In the genomic region with DNA sequence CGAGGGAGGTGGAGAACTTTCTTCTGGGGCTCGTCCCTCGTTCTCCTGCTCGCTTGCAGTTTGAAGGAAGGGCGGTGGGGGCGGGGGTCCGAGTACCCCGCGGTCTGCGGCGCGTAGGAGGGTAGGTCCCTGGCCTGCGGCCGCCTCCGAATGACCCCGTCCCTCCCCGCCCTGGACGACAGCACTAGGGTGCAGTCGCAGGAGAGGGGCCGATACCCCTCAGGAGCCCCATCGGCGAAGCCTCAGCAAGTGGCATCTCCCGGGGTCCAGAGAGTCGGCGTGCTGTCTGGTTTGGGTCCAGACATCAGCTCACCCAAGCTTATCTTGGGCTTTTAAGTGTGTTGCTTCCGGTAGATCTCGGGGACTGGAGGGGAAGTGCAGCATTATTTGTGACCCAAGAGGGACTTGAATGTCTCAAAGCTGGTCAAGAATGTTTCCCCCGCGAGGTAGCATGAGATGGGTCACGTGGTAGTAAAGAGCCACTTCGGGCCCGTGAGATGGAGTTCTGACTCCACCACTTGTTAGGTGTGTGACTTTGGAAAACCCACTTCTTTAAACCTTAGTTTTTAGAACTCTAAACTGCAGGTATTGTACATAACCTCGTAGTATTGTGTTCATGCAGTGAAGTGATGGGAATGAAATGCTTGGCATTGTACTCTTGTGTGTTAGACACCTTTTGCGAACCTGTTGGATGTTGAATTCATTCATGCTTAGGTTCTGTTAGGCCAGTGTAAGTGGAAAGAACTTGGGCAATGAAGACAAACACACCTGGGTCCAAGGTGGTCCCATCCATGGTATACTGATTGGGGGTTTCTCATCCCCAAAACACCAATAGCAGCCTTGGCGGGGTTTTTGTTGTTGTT, we compare ENCODE assay signal across 9 cellular contexts. TPM values are rescaled to one million over a fixed set of nuclear protein-coding genes. Genes with fewer than 3 reads are reported as not detected.
DNase-seq lines count a peak whose midpoint lies in the region; ATAC-seq, FAIRE-seq and TF ChIP-seq lines count a peak whose summit lies in the region.
"Had no signal": no experiment of that assay in that cellular context is flagged by ENCODE, and none has a peak within 500 bp of the region (broad histone marks: within the 10 kb centered on the region; RNA-seq: fewer than 3 reads in every experiment).

No MANE protein-coding gene starts in this region.

- TF ChIP-seq POLR2A in HepG2 (IDR thresholded peaks at IDR 0.05; ENCODE audit: insufficient read depth in 1 of 2, low read depth in 2 of 2, low read length in 2 of 2) = no peak

- H3K36me3 ChIP-seq in HepG2 (replicated peaks in 1 of 2; ENCODE audit: control insufficient read depth in 1 of 2, insufficient read depth in 2 of 2, low read length in 2 of 2) = no peaks in the 10 kb centered on the region

- no peak overlapping the region for H3K27ac ChIP-seq in HepG2 (ENCODE audit: extremely low read length, insufficient read depth, low read length)

- H4K20me1 ChIP-seq in HepG2 (ENCODE audit: insufficient read depth, low read length) = no peaks in the 10 kb centered on the region

- H3K27me3 ChIP-seq in HepG2 (ENCODE audit: control insufficient read depth in 1 of 2, insufficient read depth in 2 of 2, low read length in 2 of 2) = peaks cover 4 to 12% of the 10 kb centered on the region in 2 experiments; a peak in 3 of 5 replicates

- no TSS peak for BruUV-seq in HepG2 (replicated peaks; lab: Mats Ljungman, UMichigan)

- POLR2A ChIA-PET in HepG2 (lab: Yijun Ruan, JAX) = no interaction called here

- H3K4me1 Mint-ChIP-seq in T-helper 1 cell treated with Interleukin-12 subunit alpha and Interleukin-12 subunit beta and Interleukin-4 antibody, amounts not matched to agents 30 μg/mL and 1 μg/mL, for 36 hours (ENCODE audit: low read depth) = peaks cover 16% of the 10 kb centered on the region
- peaks cover 19% of the 10 kb centered on the region for H3K4me1 Mint-ChIP-seq in stimulated activated memory B cell treated with anti-CD40 and anti-IgM and Interleukin-4, amounts not matched to agents 10 μg/mL and 1 μg/mL and 100 μg/mL, for 72 hours

- DNase-seq in NCI-H82 (lab: John Stamatoyannopoulos, UW) (peak; percentile 53), NCI-H82 treated with DMSO at 0.1 percent for 48 hours (lab: John Stamatoyannopoulos, UW; ENCODE audit: unreplicated experiment) (no peak), cardiac fibroblast (ENCODE audit: low read depth in 2 of 2) (no peak), HepG2 (ENCODE audit: low spot score) (no peak), DMS114 treated with DMSO at 0.1 percent for 48 hours (lab: John Stamatoyannopoulos, UW; ENCODE audit: unreplicated experiment) (no peak)
- DNase-seq: DND-41 had no signal

- no peak overlapping the region for H2AFZ ChIP-seq in HepG2 (ENCODE audit: low read length)

- ATAC-seq in HG03342 (IDR thresholded peaks at IDR 0.05; ENCODE audit: unreplicated experiment) (peak; percentile 40), HepG2 (peak; percentile 33)
- ATAC-seq in stimulated activated memory B cell treated with anti-CD40 and anti-IgM and Interleukin-4, amounts not matched to agents 10 μg/mL and 1 μg/mL and 100 μg/mL, for 72 hours = peak; percentile 75

- TF ChIP-seq CTCF in cardiac fibroblast (IDR thresholded peaks at IDR 0.05; ENCODE audit: low read depth, low read length) (no peak), HepG2 (CRISPR knock-in tag; IDR thresholded peaks at IDR 0.05) (no peak)

- CTCF ChIA-PET in HepG2 (lab: Yijun Ruan, JAX; ENCODE audit: low intra/inter-chr PET ratio, low total read pairs) = interaction anchor here (3.9 kb wide), 1 partner anchor 176 kb away, joined by 42 read pairs; no protein-coding TSS in a partner anchor

- H3K4me1 ChIP-seq in HepG2 (ENCODE audit: insufficient read depth, low read length) = peaks cover 7% of the 10 kb centered on the region; the same call in 1 of the 2 replicates

- in situ Hi-C loops in HepG2 (cut with HindIII; ENCODE audit: extremely low pct_ligation_motif_present, low pct_unique_long_range_greater_than_20kb) = loop anchor here (5.0 kb wide), 1 partner anchor 178 kb away; no protein-coding TSS in a partner anchor

- intact Hi-C loops in HepG2 (cut with micrococcal nuclease; ENCODE audit: unreplicated experiment) = loop anchor here (1.0 to 5.0 kb wide), 2 partner anchors 163 to 176 kb away; no protein-coding TSS in a partner anchor

- no peaks in the 10 kb centered on the region for H3K9me3 ChIP-seq in HepG2 (ENCODE audit: low read length)

- H3K4me3 Mint-ChIP-seq in T-helper 1 cell treated with Interleukin-12 subunit alpha and Interleukin-12 subunit beta and Interleukin-4 antibody, amounts not matched to agents 30 μg/mL and 1 μg/mL, for 36 hours = peak overlapping the region; percentile 78
- H3K4me3 Mint-ChIP-seq in stimulated activated memory B cell treated with anti-CD40 and anti-IgM and Interleukin-4, amounts not matched to agents 10 μg/mL and 1 μg/mL and 100 μg/mL, for 72 hours = peak overlapping the region; percentile 87

- H3K27ac Mint-ChIP-seq in T-helper 1 cell treated with Interleukin-12 subunit alpha and Interleukin-12 subunit beta and Interleukin-4 antibody, amounts not matched to agents 30 μg/mL and 1 μg/mL, for 36 hours = peak overlapping the region; percentile 39
- H3K27ac Mint-ChIP-seq in stimulated activated memory B cell treated with anti-CD40 and anti-IgM and Interleukin-4, amounts not matched to agents 10 μg/mL and 1 μg/mL and 100 μg/mL, for 72 hours = peak overlapping the region; percentile 74

- FAIRE-seq in HepG2 (lab: Jason Lieb, UNC) = no peak

- peaks cover 1% of the 10 kb centered on the region for H3K36me3 Mint-ChIP-seq in T-helper 1 cell treated with Interleukin-12 subunit alpha and Interleukin-12 subunit beta and Interleukin-4 antibody, amounts not matched to agents 30 μg/mL and 1 μg/mL, for 36 hours (ENCODE audit: low read depth)
- no peaks in the 10 kb centered on the region for H3K36me3 Mint-ChIP-seq in stimulated activated memory B cell treated with anti-CD40 and anti-IgM and Interleukin-4, amounts not matched to agents 10 μg/mL and 1 μg/mL and 100 μg/mL, for 72 hours

- TF ChIP-seq EP300 in HepG2 (IDR thresholded peaks at IDR 0.05; ENCODE audit: low read depth in 2 of 2, low read length in 2 of 2) = no peak
- no peak for TF ChIP-seq EP300 in HepG2 (CRISPR knock-in tag; IDR thresholded peaks at IDR 0.05; ENCODE audit: borderline replicate concordance)

- no peak overlapping the region for H3K9ac ChIP-seq in HepG2 (ENCODE audit: insufficient read depth, low read depth, low read length)

- WGBS in HepG2 (ENCODE audit: low lambda C conversion rate) = 19% methylated on average over 14 of the region's 35 CpGs

- H3K27me3 Mint-ChIP-seq in T-helper 1 cell treated with Interleukin-12 subunit alpha and Interleukin-12 subunit beta and Interleukin-4 antibody, amounts not matched to agents 30 μg/mL and 1 μg/mL, for 36 hours (ENCODE audit: low read depth) = peaks cover 53% of the 10 kb centered on the region
- H3K27me3 Mint-ChIP-seq in stimulated activated memory B cell treated with anti-CD40 and anti-IgM and Interleukin-4, amounts not matched to agents 10 μg/mL and 1 μg/mL and 100 μg/mL, for 72 hours = no peaks in the 10 kb centered on the region

- H3K4me3 ChIP-seq in cardiac fibroblast (replicated peaks in 1 of 2; ENCODE audit: low read depth in 2 of 2, low read length in 2 of 2) = peak overlapping the region; percentile 50 to 60
- H3K4me3 ChIP-seq in HepG2 (replicated peaks in 1 of 3; ENCODE audit: insufficient read depth in 1 of 3, low read depth in 2 of 3, low read length in 3 of 3) = peak overlapping the region; percentile 48 to 74 (median 58)

- no peaks in the 10 kb centered on the region for H3K9me3 Mint-ChIP-seq in T-helper 1 cell treated with Interleukin-12 subunit alpha and Interleukin-12 subunit beta and Interleukin-4 antibody, amounts not matched to agents 30 μg/mL and 1 μg/mL, for 36 hours
- H3K9me3 Mint-ChIP-seq in stimulated activated memory B cell treated with anti-CD40 and anti-IgM and Interleukin-4, amounts not matched to agents 10 μg/mL and 1 μg/mL and 100 μg/mL, for 72 hours = no peaks in the 10 kb centered on the region

- peak overlapping the region; percentile 74 for H3K4me2 ChIP-seq in HepG2 (ENCODE audit: low read depth, low read length)

- no peaks in the 10 kb centered on the region for H3K79me2 ChIP-seq in HepG2 (ENCODE audit: insufficient read depth, low read length)

- TF ChIP-seq RAD21 in HepG2 (CRISPR knock-in tag; IDR thresholded peaks at IDR 0.05) = no peak

RNA-seq across cellular contexts. Expression of gene ANKRD6, which starts 0.9 kb away (rescaled TPM):
- 0.13 and 0.18 TPM in 2 replicates for total RNA-seq in HepG2 (2016; rRNA removed; fragmentation: Illumina TruSeq; extraction: Trizol)
- total RNA-seq in HepG2 (2016; cell fraction: cytosol; rRNA removed; fragmentation: Illumina TruSeq; extraction: Trizol; ENCODE audit: low read depth) = not detected in 2 replicates
- 0.24 and 0.32 TPM in 2 replicates for total RNA-seq in HepG2 (2016; cell fraction: insoluble cytoplasmic fraction; rRNA removed; fragmentation: Illumina TruSeq; extraction: Trizol)
- total RNA-seq in HepG2 (2016; cell fraction: membrane; rRNA removed; fragmentation: Illumina TruSeq; extraction: Trizol) = 0.17 and 0.49 TPM in 2 replicates
- 0.41 TPM in 1 of 2 replicates, not detected in the other for total RNA-seq in HepG2 (2016; cell fraction: nucleus; rRNA removed; fragmentation: Illumina TruSeq; extraction: Trizol)
- 0.36 and 0.48 TPM in 2 replicates for polyA plus RNA-seq in HepG2 (2011; rRNA removed)
- 0.09 and 0.44 TPM in 2 replicates for polyA plus RNA-seq in HepG2 (2011; cell fraction: cytosol; rRNA removed)
- 0.34 and 0.47 TPM in 2 replicates for polyA plus RNA-seq in HepG2 (2011; cell fraction: nucleus; rRNA removed)
- polyA plus RNA-seq in HepG2 (2012) = 0.15 and 0.28 TPM in 2 replicates
- polyA plus RNA-seq in HepG2 (2016; cell fraction: cytosol; fragmentation: Illumina TruSeq; extraction: Trizol; ENCODE audit: low read depth) = 0.19 and 0.32 TPM in 2 replicates
- polyA plus RNA-seq in HepG2 (2016; cell fraction: insoluble cytoplasmic fraction; fragmentation: Illumina TruSeq; extraction: Trizol; ENCODE audit: low read depth) = 0.36 and 0.38 TPM in 2 replicates
- polyA plus RNA-seq in HepG2 (2016; cell fraction: membrane; fragmentation: Illumina TruSeq; extraction: Trizol; ENCODE audit: low read depth) = 0.35 and 0.37 TPM in 2 replicates
- polyA plus RNA-seq in HepG2 (2016; cell fraction: nucleus; fragmentation: Illumina TruSeq; extraction: Trizol; ENCODE audit: insufficient read depth, low read depth) = 0.61 and 1.2 TPM in 2 replicates
- 0.10 TPM in 1 of 2 replicates, not detected in the other for polyA minus RNA-seq in HepG2 (2011; rRNA and poly(A)+ RNA removed; ENCODE audit: low replicate concordance)
- not detected in 2 replicates for polyA minus RNA-seq in HepG2 (2011; cell fraction: cytosol; rRNA and poly(A)+ RNA removed)
- 0.25 and 0.26 TPM in 2 replicates for polyA minus RNA-seq in HepG2 (2011; cell fraction: nucleus; rRNA and poly(A)+ RNA removed)

RNA-seq across cellular contexts. Expression of gene RRAGD, which starts 21.8 kb away (rescaled TPM):
- total RNA-seq in HepG2 (2016; rRNA removed; fragmentation: Illumina TruSeq; extraction: Trizol) = 0.35 and 0.39 TPM in 2 replicates
- 0.26 and 0.30 TPM in 2 replicates for total RNA-seq in HepG2 (2016; cell fraction: cytosol; rRNA removed; fragmentation: Illumina TruSeq; extraction: Trizol; ENCODE audit: low read depth)
- total RNA-seq in HepG2 (2016; cell fraction: insoluble cytoplasmic fraction; rRNA removed; fragmentation: Illumina TruSeq; extraction: Trizol) = 0.30 and 0.63 TPM in 2 replicates
- total RNA-seq in HepG2 (2016; cell fraction: membrane; rRNA removed; fragmentation: Illumina TruSeq; extraction: Trizol) = 0.69 and 1.1 TPM in 2 replicates
- total RNA-seq in HepG2 (2016; cell fraction: nucleus; rRNA removed; fragmentation: Illumina TruSeq; extraction: Trizol) = 0.28 and 0.53 TPM in 2 replicates
- 0.53 and 0.57 TPM in 2 replicates for polyA plus RNA-seq in HepG2 (2011; rRNA removed)
- polyA plus RNA-seq in HepG2 (2011; cell fraction: cytosol; rRNA removed) = 0.12 and 0.37 TPM in 2 replicates
- 0.05 and 0.06 TPM in 2 replicates for polyA plus RNA-seq in HepG2 (2011; cell fraction: nucleus; rRNA removed)
- polyA plus RNA-seq in HepG2 (2012) = 0.21 and 0.85 TPM in 2 replicates
- 0.37 and 0.38 TPM in 2 replicates for polyA plus RNA-seq in HepG2 (2016; cell fraction: cytosol; fragmentation: Illumina TruSeq; extraction: Trizol; ENCODE audit: low read depth)
- 0.17 and 0.53 TPM in 2 replicates for polyA plus RNA-seq in HepG2 (2016; cell fraction: insoluble cytoplasmic fraction; fragmentation: Illumina TruSeq; extraction: Trizol; ENCODE audit: low read depth)
- polyA plus RNA-seq in HepG2 (2016; cell fraction: membrane; fragmentation: Illumina TruSeq; extraction: Trizol; ENCODE audit: low read depth) = 0.69 and 0.86 TPM in 2 replicates
- polyA plus RNA-seq in HepG2 (2016; cell fraction: nucleus; fragmentation: Illumina TruSeq; extraction: Trizol; ENCODE audit: insufficient read depth, low read depth) = 0.22 TPM in 1 of 2 replicates, not detected in the other
- polyA minus RNA-seq in HepG2 (2011; rRNA and poly(A)+ RNA removed; ENCODE audit: low replicate concordance) = 0.26 TPM in 1 of 2 replicates, not detected in the other
- 0.62 and 1.3 TPM in 2 replicates for polyA minus RNA-seq in HepG2 (2011; cell fraction: cytosol; rRNA and poly(A)+ RNA removed)
- 0.12 and 0.13 TPM in 2 replicates for polyA minus RNA-seq in HepG2 (2011; cell fraction: nucleus; rRNA and poly(A)+ RNA removed)
